In the genomic region with DNA sequence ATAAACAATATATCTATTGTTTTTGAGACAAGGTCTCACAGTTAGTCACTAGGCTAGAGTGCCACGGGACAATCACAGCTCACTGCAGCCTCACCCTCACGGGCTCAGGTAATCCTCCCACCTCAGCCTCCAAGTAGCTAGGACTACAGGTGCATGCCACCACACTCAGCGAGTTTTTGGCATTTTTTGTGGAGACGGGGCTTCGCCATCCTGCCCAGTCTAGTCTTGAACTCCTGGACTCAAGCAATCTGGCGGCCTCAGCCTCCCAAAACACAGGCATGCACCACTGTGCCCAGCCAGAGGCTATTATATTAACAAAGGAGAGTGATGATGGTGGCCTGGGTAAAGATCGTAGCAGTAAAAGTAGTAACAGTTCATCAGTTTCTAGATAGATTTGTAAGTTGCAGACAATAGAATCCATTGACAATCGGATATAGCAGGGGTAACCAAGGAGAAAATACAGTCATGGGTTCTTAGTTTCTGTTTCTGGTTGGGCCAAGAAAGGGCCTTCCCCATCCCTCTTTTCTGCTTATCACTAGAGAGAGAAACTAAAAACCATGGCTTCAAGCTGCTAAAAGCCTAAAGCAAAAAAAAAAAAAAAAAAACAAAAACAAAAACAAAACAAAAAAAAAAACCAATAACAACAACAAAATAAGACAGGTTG, we compare ENCODE assay signal across 9 cellular contexts.
DNase-seq lines count a peak whose midpoint lies in the region; ATAC-seq and TF ChIP-seq lines count a peak whose summit lies in the region.
"Had no signal": no experiment of that assay in that cellular context is flagged by ENCODE, and none has a peak within 500 bp of the region (broad histone marks: within the 10 kb centered on the region; RNA-seq: fewer than 3 reads in every experiment).

No MANE protein-coding gene starts in this region.

- H3K4me3 Mint-ChIP-seq in CD8-positive, alpha-beta T cell = peak overlapping the region; percentile 24

- no peaks in the 10 kb centered on the region for H3K9me3 Mint-ChIP-seq in CD8-positive, alpha-beta T cell
- H3K9me3 Mint-ChIP-seq: CD14-positive monocyte had no signal

- peaks cover 3% of the 10 kb centered on the region for H3K27me3 Mint-ChIP-seq in CD8-positive, alpha-beta T cell (ENCODE audit: low read depth)

- no peak for TF ChIP-seq EP300 in suprapubic skin (IDR thresholded peaks at IDR 0.05)

- H3K4me1 ChIP-seq in CD8-positive, alpha-beta T cell (ENCODE audit: insufficient read depth, low read length) = no peaks in the 10 kb centered on the region
- H3K4me1 ChIP-seq in right lobe of liver = no peaks in the 10 kb centered on the region
- H3K4me1 ChIP-seq in suprapubic skin = peaks cover 2% of the 10 kb centered on the region

- no peak for TF ChIP-seq CTCF in CD8-positive, alpha-beta T cell (IDR thresholded peaks at IDR 0.05)
- TF ChIP-seq CTCF in right lobe of liver (IDR thresholded peaks at IDR 0.05) (no peak), suprapubic skin (IDR thresholded peaks at IDR 0.05) (no peak)

- in situ Hi-C loops in SK-MEL-5 (cut with HindIII; ENCODE audit: low pct_unique_long_range_greater_than_20kb, low sequenced_read_pairs) = no loop called here

- CTCF ChIA-PET in CD8-positive, alpha-beta T cell (lab: Charles Lee) = interaction anchor here (0.6 to 0.8 kb wide), 4 partner anchors 8 to 1948 kb away, joined by 3 to 7 read pairs (median 4); no protein-coding TSS in a partner anchor

- H3K27me3 ChIP-seq in CD8-positive, alpha-beta T cell (ENCODE audit: insufficient read depth, low read length) = no peaks in the 10 kb centered on the region
- H3K27me3 ChIP-seq in right lobe of liver (no peaks in the 10 kb centered on the region), suprapubic skin (no peaks in the 10 kb centered on the region)

- no peak for ATAC-seq in CD8-positive, alpha-beta T cell
- peak; percentile 30 for ATAC-seq in GM19035 (IDR thresholded peaks at IDR 0.05; ENCODE audit: unreplicated experiment)
- peak in 1 of 4 donors; percentile 12 for ATAC-seq in right lobe of liver

- POLR2A ChIA-PET in CD8-positive, alpha-beta T cell (lab: Charles Lee) = interaction anchor here (0.7 kb wide), 2 partner anchors 88 to 1085 kb away, joined by 3 read pairs; no protein-coding TSS in a partner anchor

- no peak overlapping the region for H3K27ac ChIP-seq in CD8-positive, alpha-beta T cell (ENCODE audit: low read depth, low read length)
- H3K27ac ChIP-seq in right lobe of liver (no peak overlapping the region), suprapubic skin (no peak overlapping the region)

- peaks cover 5% of the 10 kb centered on the region for H3K4me1 Mint-ChIP-seq in CD8-positive, alpha-beta T cell (ENCODE audit: low read depth)

- 88% methylated on average over 5 of the region's 8 CpGs for WGBS in right lobe of liver (ENCODE audit: insufficient coverage, low coverage, low lambda C conversion rate, missing lambda C conversion rate)
- WGBS in suprapubic skin = 87% methylated on average over 8 of the region's 8 CpGs

- no peaks in the 10 kb centered on the region for H3K9me3 ChIP-seq in CD8-positive, alpha-beta T cell (ENCODE audit: low read length)
- H3K9me3 ChIP-seq in right lobe of liver = no peaks in the 10 kb centered on the region
- no peaks in the 10 kb centered on the region for H3K9me3 ChIP-seq in suprapubic skin

- DNase-seq in CD8-positive, alpha-beta T cell = no peak
- DNase-seq in SK-MEL-5 (ENCODE audit: low read depth, low spot score) (peak; percentile 50), right lobe of liver (no peak), activated gamma-delta T cell (lab: John Stamatoyannopoulos, UW) (no peak), NCI-H2107 treated with DMSO at 0.1 percent for 48 hours (lab: John Stamatoyannopoulos, UW; ENCODE audit: unreplicated experiment) (no peak), AG08396 (ENCODE audit: low spot score) (no peak), suprapubic skin (ENCODE audit: low spot score in 2 of 2) (no peak)

- no peaks in the 10 kb centered on the region for H3K36me3 ChIP-seq in CD8-positive, alpha-beta T cell (ENCODE audit: insufficient read depth, low read length)
- H3K36me3 ChIP-seq in right lobe of liver (no peaks in the 10 kb centered on the region), suprapubic skin (no peaks in the 10 kb centered on the region)

- intact Hi-C loops in CD8-positive, alpha-beta T cell (cut with DNase I, micrococcal nuclease) = loop anchor here in 1 of 2 experiments (5.0 kb wide), 1 partner anchor 1131 kb away; no protein-coding TSS in a partner anchor
- intact Hi-C loops in right lobe of liver (cut with DNase I) = no loop called here

- no peaks in the 10 kb centered on the region for H3K36me3 Mint-ChIP-seq in CD8-positive, alpha-beta T cell
- H3K36me3 Mint-ChIP-seq: CD14-positive monocyte had no signal

- no peak overlapping the region for H3K4me3 ChIP-seq in CD8-positive, alpha-beta T cell (ENCODE audit: low read depth, low read length)
- H3K4me3 ChIP-seq in right lobe of liver (peak overlapping the region in 2 of 3 donors; percentile 24 to 46), suprapubic skin (no peak overlapping the region)

- H3K27ac Mint-ChIP-seq in CD8-positive, alpha-beta T cell = no peak overlapping the region
- H3K27ac Mint-ChIP-seq: CD14-positive monocyte had no signal

- no peak for TF ChIP-seq POLR2A in right lobe of liver (IDR thresholded peaks at IDR 0.05)
- no peak for TF ChIP-seq POLR2A in suprapubic skin (IDR thresholded peaks at IDR 0.05)

Comparison
In these comparisons a context has a peak if more than half of its experiments do, and no peak if none do; other contexts are left out.
1. H3K4me3 ChIP-seq: peak in right lobe of liver (2 of 3); none in CD8-positive, alpha-beta T cell (single experiment) and suprapubic skin (single experiment).